ENCODE assay signal across 25 cellular contexts in the genomic region with DNA sequence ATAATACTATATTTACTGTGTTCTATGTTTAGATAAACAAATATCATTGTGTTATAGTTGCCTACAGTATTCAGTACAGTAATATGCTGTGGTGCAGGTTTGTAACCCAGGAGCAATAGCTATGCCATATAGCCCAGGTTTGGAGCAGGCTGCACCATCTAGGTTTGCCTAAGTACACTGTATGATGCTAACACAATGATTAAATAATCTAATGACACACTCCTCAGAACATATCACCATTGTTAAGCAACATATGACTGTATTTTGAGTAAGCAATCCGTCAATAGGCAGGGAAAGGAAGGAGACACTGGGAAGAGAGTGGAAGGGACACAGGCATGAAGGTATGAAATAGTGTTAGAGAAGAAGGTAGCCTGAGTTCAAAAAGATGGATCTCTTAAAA.
"Had no signal": no experiment of that assay in that cellular context is flagged by ENCODE, and none has a peak within 500 bp of the region (broad histone marks: within the 10 kb centered on the region; RNA-seq: fewer than 3 reads in every experiment).

No MANE protein-coding gene starts in this region.

- H3K4me1 ChIP-seq: neural progenitor cell, parathyroid adenoma, psoas muscle, stomach, suprapubic skin, testis, tibial artery, transverse colon, upper lobe of right lung, uterus had no signal

- H3K36me3 ChIP-seq: neural progenitor cell, ovary, stomach, suprapubic skin, tibial artery, transverse colon, upper lobe of right lung, uterus had no signal

- DNase-seq: naive thymus-derived CD4-positive, alpha-beta T cell; natural killer cell; occipital lobe; ovary; posterior cingulate gyrus; psoas muscle; right cardiac atrium; small intestine; stimulated activated CD4-positive, alpha-beta T cell treated with anti-CD3 and anti-CD28 coated beads, Interleukin-15, amount 100 ng/mL, for 24 hours; stimulated activated CD4-positive, alpha-beta T cell treated with anti-CD3 and anti-CD28 coated beads, Interleukin-2, amount 100 ng/mL, for 24 hours; stimulated activated CD4-positive, alpha-beta T cell treated with anti-CD3 and anti-CD28 coated beads, Interleukin-2, amount 100 ng/mL, for 48 hours; stimulated activated CD4-positive, alpha-beta T cell treated with anti-CD3 and anti-CD28 coated beads, Interleukin-4, amount 100 ng/mL, for 24 hours; stimulated activated naive B cell treated with anti-CD40 and anti-IgM and Interleukin-4, amounts not matched to agents 10 μg/mL and 1 μg/mL and 100 μg/mL, for 72 hours; stimulated activated naive CD4-positive, alpha-beta T cell treated with Interleukin-2 at 50 U/mL for 16 hours; stomach; testis; tibial artery; transverse colon; upper lobe of right lung; uterus had no signal

- H3K79me2 ChIP-seq: parathyroid adenoma had no signal

- H3K4me2 ChIP-seq: neural progenitor cell had no signal

- H3K27me3 ChIP-seq: neural progenitor cell, ovary, stomach, suprapubic skin, testis, tibial artery, transverse colon, upper lobe of right lung, uterus had no signal

- FAIRE-seq: small intestine had no signal

- H3K9ac ChIP-seq: neural progenitor cell, parathyroid adenoma had no signal

- ATAC-seq: naive thymus-derived CD4-positive, alpha-beta T cell; natural killer cell; psoas muscle; right cardiac atrium; sciatic nerve; stimulated activated effector memory CD8-positive, alpha-beta T cell treated with anti-CD3 and anti-CD28 coated beads, Interleukin-12 subunit alpha, Interleukin-12 subunit beta, amount 100 ng/mL, for 72 hours; stimulated activated naive B cell treated with anti-CD40 and anti-IgM and Interleukin-4, amounts not matched to agents 10 μg/mL and 1 μg/mL and 100 μg/mL, for 72 hours; upper lobe of right lung had no signal

- H3K4me3 ChIP-seq: neural progenitor cell, ovary, psoas muscle, stomach, suprapubic skin, testis, tibial artery, transverse colon, upper lobe of right lung, uterus had no signal

- H3K27ac ChIP-seq: neural progenitor cell, ovary, parathyroid adenoma, psoas muscle, stomach, suprapubic skin, testis, tibial artery, transverse colon, upper lobe of right lung, uterus had no signal

- H2AFZ ChIP-seq: neural progenitor cell, parathyroid adenoma had no signal

- H3K9me3 ChIP-seq: ovary, psoas muscle, stomach, suprapubic skin, testis, tibial artery, transverse colon, upper lobe of right lung, uterus had no signal
